9 cellular contexts compared by ENCODE assay signal in genomic region chr12:95788637-95789036, GRCh38. TPM values are rescaled to one million over a fixed set of nuclear protein-coding genes. Genes with fewer than 3 reads are reported as not detected.
DNase-seq lines count a peak whose midpoint lies in the region; TF ChIP-seq lines count a peak whose summit lies in the region.
"Had no signal": no experiment of that assay in that cellular context is flagged by ENCODE, and none has a peak within 500 bp of the region (broad histone marks: within the 10 kb centered on the region; RNA-seq: fewer than 3 reads in every experiment).

No MANE protein-coding gene starts in this region.

- peaks cover 32% of the 10 kb centered on the region; the same call in 1 of the 2 replicates for H3F3A ChIP-seq in PC-9 (ENCODE audit: insufficient read depth, low read depth)

- H3K9me3 Mint-ChIP-seq in Calu3 (ENCODE audit: low read depth, unreplicated experiment) (no peaks in the 10 kb centered on the region), neural crest cell (no peaks in the 10 kb centered on the region)

- H3K4me1 ChIP-seq in PC-9 (replicated peaks; ENCODE audit: insufficient read depth), result peaks cover 71% of the 10 kb centered on the region

- H3K9me3 ChIP-seq in PC-9 (ENCODE audit: insufficient read depth, low read depth), result no peaks in the 10 kb centered on the region

- intact Hi-C loops in Calu3 (cut with micrococcal nuclease; ENCODE audit: unreplicated experiment) (loop anchor here (2.0 kb wide), 2 partner anchors 24 to 26 kb away; no protein-coding TSS in a partner anchor), PC-9 (cut with micrococcal nuclease; ENCODE audit: unreplicated experiment) (loop anchor here (2.0 kb wide), 1 partner anchor 18 kb away; no protein-coding TSS in a partner anchor)

- H3K79me2 ChIP-seq in PC-9 (ENCODE audit: low read depth), result peaks cover 88% of the 10 kb centered on the region

- peak overlapping the region; percentile 96 for H3K27ac ChIP-seq in PC-9
- H3K27ac ChIP-seq in epithelial cell of prostate, result peak overlapping the region; percentile 60

- no peaks in the 10 kb centered on the region for H3K9me2 ChIP-seq in PC-9 (ENCODE audit: insufficient read depth)

- H3K27me3 ChIP-seq in PC-9 (ENCODE audit: insufficient read depth, low read depth), result no peaks in the 10 kb centered on the region

- H3K4me1 Mint-ChIP-seq in Calu3 (ENCODE audit: low read depth, unreplicated experiment) (peaks cover 71% of the 10 kb centered on the region), neural crest cell (peaks cover 12% of the 10 kb centered on the region)

- POLR2A ChIA-PET in PC-9 (lab: Charles Lee; ENCODE audit: unreplicated experiment), result interaction anchor here (0.6 to 0.7 kb wide), 2 partner anchors 21 to 37 kb away, joined by 3 to 5 read pairs; no protein-coding TSS in a partner anchor

- CTCF ChIA-PET in Calu3 (lab: Charles Lee), result interaction anchor here (1.5 to 1.8 kb wide), 2 partner anchors 17 to 72 kb away, joined by 3 to 5 read pairs; no protein-coding TSS in a partner anchor
- CTCF ChIA-PET in PC-9 (lab: Charles Lee), result interaction anchor here (0.8 kb wide), 1 partner anchor 26 kb away, joined by 3 read pairs; no protein-coding TSS in a partner anchor

- peak overlapping the region; percentile 93 for H3K4me3 ChIP-seq in PC-9

- no peaks in the 10 kb centered on the region for H3K27me3 Mint-ChIP-seq in Calu3 (ENCODE audit: unreplicated experiment)
- peaks cover 79% of the 10 kb centered on the region for H3K27me3 Mint-ChIP-seq in neural crest cell (ENCODE audit: low read depth)

- BruUV-seq in Calu3 (replicated peaks; lab: Mats Ljungman, UMichigan) (TSS peak; percentile 42), PC-9 (replicated peaks; lab: Mats Ljungman, UMichigan) (no TSS peak)

- TF ChIP-seq CTCF in Calu3 (IDR thresholded peaks at IDR 0.05; ENCODE audit: unreplicated experiment) (no peak), PC-9 (conservative IDR thresholded peaks at IDR 0.05) (no peak), neural crest cell (conservative IDR thresholded peaks at IDR 0.05) (no peak)

- no peaks in the 10 kb centered on the region for H4K20me1 ChIP-seq in PC-9 (ENCODE audit: insufficient read depth)

- H3K36me3 ChIP-seq in PC-9 (ENCODE audit: low read depth), result peaks cover 34% of the 10 kb centered on the region

- peak overlapping the region; percentile 97 for H3K4me3 Mint-ChIP-seq in Calu3 (ENCODE audit: low read depth, unreplicated experiment)
- H3K4me3 Mint-ChIP-seq in neural crest cell, result peak overlapping the region; percentile 91

- H2AFZ ChIP-seq in PC-9, result no peak overlapping the region

- H3K27ac Mint-ChIP-seq in Calu3 (ENCODE audit: unreplicated experiment) (peak overlapping the region; percentile 87), neural crest cell (ENCODE audit: unreplicated experiment) (no peak overlapping the region)

- peak overlapping the region; percentile 97 for H3K4me2 ChIP-seq in PC-9

- DNase-seq in Calu3, result no peak
- peak in 1 of 2 experiments; percentile 80 for DNase-seq in PC-9
- no peak for DNase-seq in epithelial cell of prostate (ENCODE audit: low read depth, low spot score)
- DNase-seq in neural crest cell (ENCODE audit: low read depth, low spot score), result no peak
- no peak for DNase-seq in SIG-M5 (lab: John Stamatoyannopoulos, UW)
- no peak for DNase-seq in activated CD4-positive, alpha-beta T cell treated with anti-CD3 and anti-CD28 coated beads for 48 hours
- no peak for DNase-seq in COLO829 (ENCODE audit: low spot score)
- no peak for DNase-seq in medulla oblongata (ENCODE audit: extremely low spot score)
- DNase-seq: NCI-H446 treated with DMSO at 0.1 percent for 48 hours had no signal

- peaks cover 54% of the 10 kb centered on the region for H3K36me3 Mint-ChIP-seq in Calu3 (ENCODE audit: insufficient read depth, unreplicated experiment)
- no peaks in the 10 kb centered on the region for H3K36me3 Mint-ChIP-seq in neural crest cell (ENCODE audit: low read depth)

RNA-seq across cellular contexts. Expression of gene NTN4, which starts 1.9 kb away (rescaled TPM):
- total RNA-seq in Calu3 (2022) (68.4 and 76.5 TPM in 2 replicates), PC-9 (2021) (41.5 and 46.0 TPM in 2 replicates), neural crest cell (5.7 and 6.0 TPM in 2 replicates)
